Comparison of ENCODE assay signal across 9 cellular contexts in the genomic region with DNA sequence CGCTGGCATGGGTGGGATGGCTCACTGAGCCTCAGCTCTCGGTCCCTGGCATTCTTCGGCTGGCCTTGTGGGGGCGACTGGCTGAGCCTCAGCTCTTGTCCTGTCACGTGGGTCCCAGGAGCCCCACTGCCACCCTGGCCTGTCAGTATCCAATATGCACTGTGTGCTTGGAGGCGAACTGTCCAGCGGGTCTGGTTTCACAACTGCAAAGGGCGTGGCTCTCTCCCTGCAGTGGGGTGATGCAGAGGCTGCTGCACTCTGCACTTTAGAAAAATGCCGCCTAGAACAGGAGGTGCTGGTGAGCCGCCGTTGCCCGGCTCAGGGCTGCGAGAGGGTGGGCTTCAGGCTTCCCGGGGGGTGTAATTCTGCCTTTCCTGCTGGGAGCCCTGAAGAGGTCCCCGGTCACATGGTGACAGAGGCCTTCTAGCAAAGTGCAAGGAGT.
DNase-seq lines count a peak whose midpoint lies in the region; ATAC-seq, FAIRE-seq and TF ChIP-seq lines count a peak whose summit lies in the region.
"Had no signal": no experiment of that assay in that cellular context is flagged by ENCODE, and none has a peak within 500 bp of the region (broad histone marks: within the 10 kb centered on the region; RNA-seq: fewer than 3 reads in every experiment).

No MANE protein-coding gene starts in this region.

- H3K4me3 ChIP-seq in fibroblast of mammary gland (ENCODE audit: control insufficient read depth, low read depth, low read length) = no peak overlapping the region

- ATAC-seq in SK-N-SH treated with all-trans-retinoic acid at 6 μM for 48 hours (peak; percentile 86), GM21737 (IDR thresholded peaks at IDR 0.05; ENCODE audit: unreplicated experiment) (no peak), HG03354 (IDR thresholded peaks at IDR 0.05; ENCODE audit: poor library complexity, severe bottlenecking, unreplicated experiment) (no peak), HG02798 (IDR thresholded peaks at IDR 0.05; ENCODE audit: poor library complexity, unreplicated experiment) (no peak)

- FAIRE-seq in HTR-8/SVneo (lab: Jason Lieb, UNC) = no peak
- FAIRE-seq: islet of Langerhans had no signal

- peak; percentile 58 for DNase-seq in D341Med (ENCODE audit: low spot score)
- peak; percentile 62 for DNase-seq in HTR-8/SVneo (ENCODE audit: insufficient read length, low spot score)
- peak; percentile 58 for DNase-seq in fibroblast of mammary gland (ENCODE audit: low read depth)
- peak; percentile 61 for DNase-seq in retina

- peak; percentile 16 for TF ChIP-seq CTCF in fibroblast of mammary gland (conservative IDR thresholded peaks at IDR 0.05; ENCODE audit: control insufficient read depth, insufficient read depth, low read depth, low read length)

TF ChIP-seq in SK-N-SH treated with all-trans-retinoic acid at 6 μM for 48 hours, 23 proteins besides CTCF, POLR2A, EP300 and RAD21:
- TF ChIP-seq RARB (CRISPR knock-in tag; IDR thresholded peaks at IDR 0.05) = no peak
- no peak for TF ChIP-seq TCF4 (CRISPR knock-in tag; IDR thresholded peaks at IDR 0.05; ENCODE audit: borderline replicate concordance)
- TF ChIP-seq, protein P1, sequence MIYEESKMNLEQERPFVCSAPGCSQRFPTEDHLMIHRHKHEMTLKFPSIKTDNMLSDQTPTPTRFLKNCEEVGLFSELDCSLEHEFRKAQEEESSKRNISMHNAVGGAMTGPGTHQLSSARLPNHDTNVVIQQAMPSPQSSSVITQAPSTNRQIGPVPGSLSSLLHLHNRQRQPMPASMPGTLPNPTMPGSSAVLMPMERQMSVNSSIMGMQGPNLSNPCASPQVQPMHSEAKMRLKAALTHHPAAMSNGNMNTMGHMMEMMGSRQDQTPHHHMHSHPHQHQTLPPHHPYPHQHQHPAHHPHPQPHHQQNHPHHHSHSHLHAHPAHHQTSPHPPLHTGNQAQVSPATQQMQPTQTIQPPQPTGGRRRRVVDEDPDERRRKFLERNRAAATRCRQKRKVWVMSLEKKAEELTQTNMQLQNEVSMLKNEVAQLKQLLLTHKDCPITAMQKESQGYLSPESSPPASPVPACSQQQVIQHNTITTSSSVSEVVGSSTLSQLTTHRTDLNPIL (CRISPR knock-in tag; IDR thresholded peaks at IDR 0.05; ENCODE audit: low read depth) = no peak
